8 cellular contexts compared by ENCODE assay signal in genomic region chr1:226083303-226084101, GRCh38. TPM values are rescaled to one million over a fixed set of nuclear protein-coding genes. Genes with fewer than 3 reads are reported as not detected.
DNase-seq lines count a peak whose midpoint lies in the region; ATAC-seq and TF ChIP-seq lines count a peak whose summit lies in the region.

No MANE protein-coding gene starts in this region.

- no peak for DNase-seq in HFF-Myc (ENCODE audit: extremely low read depth, low read depth)
- DNase-seq in MV-4-11 (lab: John Stamatoyannopoulos, UW): peak; percentile 62
- peak; percentile 72 to 95 (median 86) for DNase-seq in T-cell
- DNase-seq in amygdala (lab: John Stamatoyannopoulos, UW): peak in 55 of 56 donors; percentile 33 to 90 (median 76)
- peak; percentile 94 for DNase-seq in hepatic stellate cell (ENCODE audit: low spot score)
- DNase-seq in retinal pigment epithelial cell (ENCODE audit: low read depth): no peak
- no peak for DNase-seq in OCI-M2 (lab: John Stamatoyannopoulos, UW; ENCODE audit: unreplicated experiment)

- CTCF ChIA-PET in T-cell (lab: Charles Lee): interaction anchor here (0.5 to 3.4 kb wide), 6 partner anchors 8 to 108 kb away, joined by 3 to 32 read pairs (median 4); no protein-coding TSS in a partner anchor

- H3K4me3 Mint-ChIP-seq in T-cell: peak overlapping the region; percentile 85 to 91 (median 90)

- H3K27ac Mint-ChIP-seq in T-cell: peak overlapping the region; percentile 61 to 63

- POLR2A ChIA-PET in T-cell (lab: Charles Lee): interaction anchor here in 1 of 2 donors (0.6 to 1.1 kb wide), 6 partner anchors 9 to 315 kb away, joined by 3 to 7 read pairs (median 3); partner anchors contain the start of gene SDE2

- peaks cover 8 to 14% (median 10%) of the 10 kb centered on the region in 3 donors for H3K4me1 Mint-ChIP-seq in T-cell

- no peaks in the 10 kb centered on the region for H3K36me3 Mint-ChIP-seq in T-cell

- peak overlapping the region; percentile 60 for H3K4me3 ChIP-seq in GM12875 (ENCODE audit: low read depth, low read length)
- peak overlapping the region; percentile 53 for H3K4me3 ChIP-seq in HFF-Myc (replicated peaks; ENCODE audit: low read depth, low read length)
- peak overlapping the region; percentile 71 for H3K4me3 ChIP-seq in retinal pigment epithelial cell (ENCODE audit: low read length)

- no peak for TF ChIP-seq CTCF in GM12875 (IDR thresholded peaks at IDR 0.05; ENCODE audit: borderline replicate concordance, insufficient read depth, low read depth, low read length)
- TF ChIP-seq CTCF in HFF-Myc (IDR thresholded peaks at IDR 0.05; ENCODE audit: low read depth, low read length, missing control alignments): no peak
- no peak for TF ChIP-seq CTCF in retinal pigment epithelial cell (conservative IDR thresholded peaks at IDR 0.05; ENCODE audit: low read depth, low read length)

- peaks cover 0 to 4% of the 10 kb centered on the region in 2 donors for H3K27me3 Mint-ChIP-seq in T-cell

- no peaks in the 10 kb centered on the region for H3K9me3 Mint-ChIP-seq in T-cell

- peak; percentile 91 to 98 (median 96) for ATAC-seq in T-cell (replicated peaks in 1 of 4)

RNA-seq across cellular contexts. Expression of gene H3-3A, which starts 21.0 kb away (rescaled TPM):
- 100 to 1,000 TPM; 340 to 391 (median 366) TPM for total RNA-seq in T-cell

Comparison
In these comparisons a context has a peak if more than half of its experiments do, and no peak if none do; other contexts are left out.
1. DNase-seq: peak in MV-4-11 (single experiment), T-cell (34 of 34), amygdala (55 of 56) and hepatic stellate cell (single experiment); none in HFF-Myc (single experiment), retinal pigment epithelial cell (single experiment) and OCI-M2 (single experiment).
2. Peak in every context shown above with its lines, with median percentiles within 50 percentile points of each other: H3K4me3 ChIP-seq.